ENCODE assay signal across 1 cellular context in the genomic region with DNA sequence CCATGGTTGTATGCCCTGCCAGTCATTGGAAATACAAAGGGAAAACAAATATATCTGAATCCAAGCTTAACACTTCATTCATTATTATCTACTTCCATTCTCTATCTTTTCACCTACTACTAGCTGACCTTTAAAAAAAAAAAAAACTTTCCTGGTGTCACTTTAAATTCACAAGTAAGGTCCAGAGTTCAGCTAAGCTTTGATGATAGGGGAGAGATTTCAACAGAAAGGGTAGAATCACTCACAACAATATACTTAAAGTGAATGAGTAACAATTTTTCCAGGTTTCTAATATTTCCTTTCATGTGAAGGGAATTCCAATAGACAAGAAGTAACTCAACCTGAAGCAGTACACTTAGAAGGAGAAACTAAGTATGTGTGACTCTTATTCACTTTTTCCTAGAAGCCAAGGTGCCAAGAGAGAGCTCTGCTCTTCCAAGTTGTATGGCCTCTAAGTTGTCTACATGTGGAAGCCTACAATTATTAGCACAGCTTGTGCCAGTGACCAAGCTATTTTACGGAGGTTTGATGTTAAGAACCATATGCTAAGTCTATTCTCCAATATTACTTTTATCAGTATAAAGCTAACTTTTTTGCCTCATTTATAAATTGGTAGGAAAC.
TF ChIP-seq lines count a peak whose summit lies in the region.

No MANE protein-coding gene starts in this region.

TF ChIP-seq in HepG2, 621 proteins besides CTCF, POLR2A, EP300 and RAD21 (continued from another document and continues in another):
- TF ChIP-seq, protein P1, sequence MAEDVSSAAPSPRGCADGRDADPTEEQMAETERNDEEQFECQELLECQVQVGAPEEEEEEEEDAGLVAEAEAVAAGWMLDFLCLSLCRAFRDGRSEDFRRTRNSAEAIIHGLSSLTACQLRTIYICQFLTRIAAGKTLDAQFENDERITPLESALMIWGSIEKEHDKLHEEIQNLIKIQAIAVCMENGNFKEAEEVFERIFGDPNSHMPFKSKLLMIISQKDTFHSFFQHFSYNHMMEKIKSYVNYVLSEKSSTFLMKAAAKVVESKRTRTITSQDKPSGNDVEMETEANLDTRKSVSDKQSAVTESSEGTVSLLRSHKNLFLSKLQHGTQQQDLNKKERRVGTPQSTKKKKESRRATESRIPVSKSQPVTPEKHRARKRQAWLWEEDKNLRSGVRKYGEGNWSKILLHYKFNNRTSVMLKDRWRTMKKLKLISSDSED (CRISPR knock-in tag; IDR thresholded peaks at IDR 0.05) = no peak
- TF ChIP-seq, protein P2, sequence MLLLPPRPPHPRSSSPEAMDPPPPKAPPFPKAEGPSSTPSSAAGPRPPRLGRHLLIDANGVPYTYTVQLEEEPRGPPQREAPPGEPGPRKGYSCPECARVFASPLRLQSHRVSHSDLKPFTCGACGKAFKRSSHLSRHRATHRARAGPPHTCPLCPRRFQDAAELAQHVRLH (CRISPR knock-in tag; IDR thresholded peaks at IDR 0.05; ENCODE audit: borderline replicate concordance, low read depth) = no peak
- TF ChIP-seq ZNF354B (CRISPR knock-in tag; IDR thresholded peaks at IDR 0.05) (no peak), PCBP1 (IDR thresholded peaks at IDR 0.05; ENCODE audit: borderline replicate concordance, low read depth, low read length) (no peak), ARID2 (CRISPR knock-in tag; IDR thresholded peaks at IDR 0.05; ENCODE audit: borderline replicate concordance) (no peak), MBD4 (IDR thresholded peaks at IDR 0.05; ENCODE audit: borderline replicate concordance, low read length) (no peak), MAFG (CRISPR knock-in tag; IDR thresholded peaks at IDR 0.05) (no peak), TARDBP (CRISPR knock-in tag; IDR thresholded peaks at IDR 0.05) (no peak), ATRX (CRISPR knock-in tag; IDR thresholded peaks at IDR 0.05; ENCODE audit: borderline replicate concordance) (no peak), NFIC (IDR thresholded peaks at IDR 0.05; ENCODE audit: low read length) (peak; percentile 71; the same call in 1 of the 2 replicates), ZNF660 (CRISPR knock-in tag; IDR thresholded peaks at IDR 0.05; ENCODE audit: borderline replicate concordance, low read depth) (no peak), NCOR1 (IDR thresholded peaks at IDR 0.05; ENCODE audit: borderline replicate concordance, low read length) (peak; percentile 38; the same call in 1 of the 2 replicates), ZNF484 (CRISPR knock-in tag; IDR thresholded peaks at IDR 0.05; ENCODE audit: borderline replicate concordance, low read depth) (no peak), NKX3-1 (CRISPR knock-in tag; IDR thresholded peaks at IDR 0.05) (no peak), ZNF337 (CRISPR knock-in tag; IDR thresholded peaks at IDR 0.05; ENCODE audit: borderline replicate concordance, low read depth) (no peak), JUNB (CRISPR knock-in tag; IDR thresholded peaks at IDR 0.05; ENCODE audit: borderline replicate concordance) (no peak), ATAD3A (CRISPR knock-in tag; IDR thresholded peaks at IDR 0.05) (no peak), ZC3H4 (CRISPR knock-in tag; IDR thresholded peaks at IDR 0.05; ENCODE audit: borderline replicate concordance) (no peak), GPN1 (CRISPR knock-in tag; IDR thresholded peaks at IDR 0.05; ENCODE audit: borderline replicate concordance) (no peak), ZNF329 (CRISPR knock-in tag; IDR thresholded peaks at IDR 0.05; ENCODE audit: low read depth) (no peak)
- TF ChIP-seq, protein P3, sequence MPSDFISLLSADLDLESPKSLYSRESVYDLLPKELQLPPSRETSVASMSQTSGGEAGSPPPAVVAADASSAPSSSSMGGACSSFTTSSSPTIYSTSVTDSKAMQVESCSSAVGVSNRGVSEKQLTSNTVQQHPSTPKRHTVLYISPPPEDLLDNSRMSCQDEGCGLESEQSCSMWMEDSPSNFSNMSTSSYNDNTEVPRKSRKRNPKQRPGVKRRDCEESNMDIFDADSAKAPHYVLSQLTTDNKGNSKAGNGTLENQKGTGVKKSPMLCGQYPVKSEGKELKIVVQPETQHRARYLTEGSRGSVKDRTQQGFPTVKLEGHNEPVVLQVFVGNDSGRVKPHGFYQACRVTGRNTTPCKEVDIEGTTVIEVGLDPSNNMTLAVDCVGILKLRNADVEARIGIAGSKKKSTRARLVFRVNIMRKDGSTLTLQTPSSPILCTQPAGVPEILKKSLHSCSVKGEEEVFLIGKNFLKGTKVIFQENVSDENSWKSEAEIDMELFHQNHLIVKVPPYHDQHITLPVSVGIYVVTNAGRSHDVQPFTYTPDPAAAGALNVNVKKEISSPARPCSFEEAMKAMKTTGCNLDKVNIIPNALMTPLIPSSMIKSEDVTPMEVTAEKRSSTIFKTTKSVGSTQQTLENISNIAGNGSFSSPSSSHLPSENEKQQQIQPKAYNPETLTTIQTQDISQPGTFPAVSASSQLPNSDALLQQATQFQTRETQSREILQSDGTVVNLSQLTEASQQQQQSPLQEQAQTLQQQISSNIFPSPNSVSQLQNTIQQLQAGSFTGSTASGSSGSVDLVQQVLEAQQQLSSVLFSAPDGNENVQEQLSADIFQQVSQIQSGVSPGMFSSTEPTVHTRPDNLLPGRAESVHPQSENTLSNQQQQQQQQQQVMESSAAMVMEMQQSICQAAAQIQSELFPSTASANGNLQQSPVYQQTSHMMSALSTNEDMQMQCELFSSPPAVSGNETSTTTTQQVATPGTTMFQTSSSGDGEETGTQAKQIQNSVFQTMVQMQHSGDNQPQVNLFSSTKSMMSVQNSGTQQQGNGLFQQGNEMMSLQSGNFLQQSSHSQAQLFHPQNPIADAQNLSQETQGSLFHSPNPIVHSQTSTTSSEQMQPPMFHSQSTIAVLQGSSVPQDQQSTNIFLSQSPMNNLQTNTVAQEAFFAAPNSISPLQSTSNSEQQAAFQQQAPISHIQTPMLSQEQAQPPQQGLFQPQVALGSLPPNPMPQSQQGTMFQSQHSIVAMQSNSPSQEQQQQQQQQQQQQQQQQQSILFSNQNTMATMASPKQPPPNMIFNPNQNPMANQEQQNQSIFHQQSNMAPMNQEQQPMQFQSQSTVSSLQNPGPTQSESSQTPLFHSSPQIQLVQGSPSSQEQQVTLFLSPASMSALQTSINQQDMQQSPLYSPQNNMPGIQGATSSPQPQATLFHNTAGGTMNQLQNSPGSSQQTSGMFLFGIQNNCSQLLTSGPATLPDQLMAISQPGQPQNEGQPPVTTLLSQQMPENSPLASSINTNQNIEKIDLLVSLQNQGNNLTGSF (CRISPR knock-in tag; IDR thresholded peaks at IDR 0.05) = no peak
- TF ChIP-seq, protein P4, sequence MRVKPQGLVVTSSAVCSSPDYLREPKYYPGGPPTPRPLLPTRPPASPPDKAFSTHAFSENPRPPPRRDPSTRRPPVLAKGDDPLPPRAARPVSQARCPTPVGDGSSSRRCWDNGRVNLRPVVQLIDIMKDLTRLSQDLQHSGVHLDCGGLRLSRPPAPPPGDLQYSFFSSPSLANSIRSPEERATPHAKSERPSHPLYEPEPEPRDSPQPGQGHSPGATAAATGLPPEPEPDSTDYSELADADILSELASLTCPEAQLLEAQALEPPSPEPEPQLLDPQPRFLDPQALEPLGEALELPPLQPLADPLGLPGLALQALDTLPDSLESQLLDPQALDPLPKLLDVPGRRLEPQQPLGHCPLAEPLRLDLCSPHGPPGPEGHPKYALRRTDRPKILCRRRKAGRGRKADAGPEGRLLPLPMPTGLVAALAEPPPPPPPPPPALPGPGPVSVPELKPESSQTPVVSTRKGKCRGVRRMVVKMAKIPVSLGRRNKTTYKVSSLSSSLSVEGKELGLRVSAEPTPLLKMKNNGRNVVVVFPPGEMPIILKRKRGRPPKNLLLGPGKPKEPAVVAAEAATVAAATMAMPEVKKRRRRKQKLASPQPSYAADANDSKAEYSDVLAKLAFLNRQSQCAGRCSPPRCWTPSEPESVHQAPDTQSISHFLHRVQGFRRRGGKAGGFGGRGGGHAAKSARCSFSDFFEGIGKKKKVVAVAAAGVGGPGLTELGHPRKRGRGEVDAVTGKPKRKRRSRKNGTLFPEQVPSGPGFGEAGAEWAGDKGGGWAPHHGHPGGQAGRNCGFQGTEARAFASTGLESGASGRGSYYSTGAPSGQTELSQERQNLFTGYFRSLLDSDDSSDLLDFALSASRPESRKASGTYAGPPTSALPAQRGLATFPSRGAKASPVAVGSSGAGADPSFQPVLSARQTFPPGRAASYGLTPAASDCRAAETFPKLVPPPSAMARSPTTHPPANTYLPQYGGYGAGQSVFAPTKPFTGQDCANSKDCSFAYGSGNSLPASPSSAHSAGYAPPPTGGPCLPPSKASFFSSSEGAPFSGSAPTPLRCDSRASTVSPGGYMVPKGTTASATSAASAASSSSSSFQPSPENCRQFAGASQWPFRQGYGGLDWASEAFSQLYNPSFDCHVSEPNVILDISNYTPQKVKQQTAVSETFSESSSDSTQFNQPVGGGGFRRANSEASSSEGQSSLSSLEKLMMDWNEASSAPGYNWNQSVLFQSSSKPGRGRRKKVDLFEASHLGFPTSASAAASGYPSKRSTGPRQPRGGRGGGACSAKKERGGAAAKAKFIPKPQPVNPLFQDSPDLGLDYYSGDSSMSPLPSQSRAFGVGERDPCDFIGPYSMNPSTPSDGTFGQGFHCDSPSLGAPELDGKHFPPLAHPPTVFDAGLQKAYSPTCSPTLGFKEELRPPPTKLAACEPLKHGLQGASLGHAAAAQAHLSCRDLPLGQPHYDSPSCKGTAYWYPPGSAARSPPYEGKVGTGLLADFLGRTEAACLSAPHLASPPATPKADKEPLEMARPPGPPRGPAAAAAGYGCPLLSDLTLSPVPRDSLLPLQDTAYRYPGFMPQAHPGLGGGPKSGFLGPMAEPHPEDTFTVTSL (CRISPR knock-in tag; IDR thresholded peaks at IDR 0.05; ENCODE audit: borderline replicate concordance) = peak; percentile 72; the same call in 1 of the 2 replicates
- TF ChIP-seq, protein P5, sequence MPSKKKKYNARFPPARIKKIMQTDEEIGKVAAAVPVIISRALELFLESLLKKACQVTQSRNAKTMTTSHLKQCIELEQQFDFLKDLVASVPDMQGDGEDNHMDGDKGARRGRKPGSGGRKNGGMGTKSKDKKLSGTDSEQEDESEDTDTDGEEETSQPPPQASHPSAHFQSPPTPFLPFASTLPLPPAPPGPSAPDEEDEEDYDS (CRISPR knock-in tag; IDR thresholded peaks at IDR 0.05) = no peak
- TF ChIP-seq, protein P6, sequence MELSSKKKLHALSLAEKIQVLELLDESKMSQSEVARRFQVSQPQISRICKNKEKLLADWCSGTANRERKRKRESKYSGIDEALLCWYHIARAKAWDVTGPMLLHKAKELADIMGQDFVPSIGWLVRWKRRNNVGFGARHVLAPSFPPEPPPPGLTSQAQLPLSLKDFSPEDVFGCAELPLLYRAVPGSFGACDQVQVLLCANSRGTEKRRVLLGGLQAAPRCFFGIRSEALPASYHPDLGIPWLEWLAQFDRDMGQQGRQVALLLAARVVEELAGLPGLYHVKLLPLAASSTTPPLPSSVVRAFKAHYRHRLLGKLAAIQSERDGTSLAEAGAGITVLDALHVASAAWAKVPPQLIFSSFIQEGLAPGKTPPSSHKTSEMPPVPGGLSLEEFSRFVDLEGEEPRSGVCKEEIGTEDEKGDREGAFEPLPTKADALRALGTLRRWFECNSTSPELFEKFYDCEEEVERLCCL (CRISPR knock-in tag; IDR thresholded peaks at IDR 0.05; ENCODE audit: borderline replicate concordance) = no peak
- TF ChIP-seq, protein P7, sequence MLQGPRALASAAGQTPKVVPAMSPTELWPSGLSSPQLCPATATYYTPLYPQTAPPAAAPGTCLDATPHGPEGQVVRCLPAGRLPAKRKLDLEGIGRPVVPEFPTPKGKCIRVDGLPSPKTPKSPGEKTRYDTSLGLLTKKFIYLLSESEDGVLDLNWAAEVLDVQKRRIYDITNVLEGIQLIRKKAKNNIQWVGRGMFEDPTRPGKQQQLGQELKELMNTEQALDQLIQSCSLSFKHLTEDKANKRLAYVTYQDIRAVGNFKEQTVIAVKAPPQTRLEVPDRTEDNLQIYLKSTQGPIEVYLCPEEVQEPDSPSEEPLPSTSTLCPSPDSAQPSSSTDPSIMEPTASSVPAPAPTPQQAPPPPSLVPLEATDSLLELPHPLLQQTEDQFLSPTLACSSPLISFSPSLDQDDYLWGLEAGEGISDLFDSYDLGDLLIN (CRISPR knock-in tag; IDR thresholded peaks at IDR 0.05; ENCODE audit: borderline replicate concordance) = no peak
- TF ChIP-seq, protein P8, sequence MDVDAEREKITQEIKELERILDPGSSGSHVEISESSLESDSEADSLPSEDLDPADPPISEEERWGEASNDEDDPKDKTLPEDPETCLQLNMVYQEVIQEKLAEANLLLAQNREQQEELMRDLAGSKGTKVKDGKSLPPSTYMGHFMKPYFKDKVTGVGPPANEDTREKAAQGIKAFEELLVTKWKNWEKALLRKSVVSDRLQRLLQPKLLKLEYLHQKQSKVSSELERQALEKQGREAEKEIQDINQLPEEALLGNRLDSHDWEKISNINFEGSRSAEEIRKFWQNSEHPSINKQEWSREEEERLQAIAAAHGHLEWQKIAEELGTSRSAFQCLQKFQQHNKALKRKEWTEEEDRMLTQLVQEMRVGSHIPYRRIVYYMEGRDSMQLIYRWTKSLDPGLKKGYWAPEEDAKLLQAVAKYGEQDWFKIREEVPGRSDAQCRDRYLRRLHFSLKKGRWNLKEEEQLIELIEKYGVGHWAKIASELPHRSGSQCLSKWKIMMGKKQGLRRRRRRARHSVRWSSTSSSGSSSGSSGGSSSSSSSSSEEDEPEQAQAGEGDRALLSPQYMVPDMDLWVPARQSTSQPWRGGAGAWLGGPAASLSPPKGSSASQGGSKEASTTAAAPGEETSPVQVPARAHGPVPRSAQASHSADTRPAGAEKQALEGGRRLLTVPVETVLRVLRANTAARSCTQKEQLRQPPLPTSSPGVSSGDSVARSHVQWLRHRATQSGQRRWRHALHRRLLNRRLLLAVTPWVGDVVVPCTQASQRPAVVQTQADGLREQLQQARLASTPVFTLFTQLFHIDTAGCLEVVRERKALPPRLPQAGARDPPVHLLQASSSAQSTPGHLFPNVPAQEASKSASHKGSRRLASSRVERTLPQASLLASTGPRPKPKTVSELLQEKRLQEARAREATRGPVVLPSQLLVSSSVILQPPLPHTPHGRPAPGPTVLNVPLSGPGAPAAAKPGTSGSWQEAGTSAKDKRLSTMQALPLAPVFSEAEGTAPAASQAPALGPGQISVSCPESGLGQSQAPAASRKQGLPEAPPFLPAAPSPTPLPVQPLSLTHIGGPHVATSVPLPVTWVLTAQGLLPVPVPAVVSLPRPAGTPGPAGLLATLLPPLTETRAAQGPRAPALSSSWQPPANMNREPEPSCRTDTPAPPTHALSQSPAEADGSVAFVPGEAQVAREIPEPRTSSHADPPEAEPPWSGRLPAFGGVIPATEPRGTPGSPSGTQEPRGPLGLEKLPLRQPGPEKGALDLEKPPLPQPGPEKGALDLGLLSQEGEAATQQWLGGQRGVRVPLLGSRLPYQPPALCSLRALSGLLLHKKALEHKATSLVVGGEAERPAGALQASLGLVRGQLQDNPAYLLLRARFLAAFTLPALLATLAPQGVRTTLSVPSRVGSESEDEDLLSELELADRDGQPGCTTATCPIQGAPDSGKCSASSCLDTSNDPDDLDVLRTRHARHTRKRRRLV (CRISPR knock-in tag; IDR thresholded peaks at IDR 0.05) = no peak
- TF ChIP-seq, protein P9, sequence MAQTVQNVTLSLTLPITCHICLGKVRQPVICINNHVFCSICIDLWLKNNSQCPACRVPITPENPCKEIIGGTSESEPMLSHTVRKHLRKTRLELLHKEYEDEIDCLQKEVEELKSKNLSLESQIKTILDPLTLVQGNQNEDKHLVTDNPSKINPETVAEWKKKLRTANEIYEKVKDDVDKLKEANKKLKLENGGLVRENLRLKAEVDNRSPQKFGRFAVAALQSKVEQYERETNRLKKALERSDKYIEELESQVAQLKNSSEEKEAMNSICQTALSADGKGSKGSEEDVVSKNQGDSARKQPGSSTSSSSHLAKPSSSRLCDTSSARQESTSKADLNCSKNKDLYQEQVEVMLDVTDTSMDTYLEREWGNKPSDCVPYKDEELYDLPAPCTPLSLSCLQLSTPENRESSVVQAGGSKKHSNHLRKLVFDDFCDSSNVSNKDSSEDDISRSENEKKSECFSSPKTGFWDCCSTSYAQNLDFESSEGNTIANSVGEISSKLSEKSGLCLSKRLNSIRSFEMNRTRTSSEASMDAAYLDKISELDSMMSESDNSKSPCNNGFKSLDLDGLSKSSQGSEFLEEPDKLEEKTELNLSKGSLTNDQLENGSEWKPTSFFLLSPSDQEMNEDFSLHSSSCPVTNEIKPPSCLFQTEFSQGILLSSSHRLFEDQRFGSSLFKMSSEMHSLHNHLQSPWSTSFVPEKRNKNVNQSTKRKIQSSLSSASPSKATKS (CRISPR knock-in tag; IDR thresholded peaks at IDR 0.05) = no peak
